In genomic region chr19:10289167-10289835, GRCh38 we compare ENCODE assay signal across 6 cellular contexts. TPM values are rescaled to one million over a fixed set of nuclear protein-coding genes. Genes with fewer than 3 reads are reported as not detected.
DNase-seq lines count a peak whose midpoint lies in the region; ATAC-seq and TF ChIP-seq lines count a peak whose summit lies in the region.

No MANE protein-coding gene starts in this region.

- no peak overlapping the region for H2BK5ac ChIP-seq in mesendoderm (ENCODE audit: low read length)

- peak overlapping the region in 1 of 2 donors; percentile 55 for H3K27ac Mint-ChIP-seq in activated naive CD4-positive, alpha-beta T cell treated with anti-CD3 and anti-CD28 coated beads, Interleukin-2, amount 50 U/mL, for 72 hours

- no peak overlapping the region for H4K8ac ChIP-seq in mesendoderm (ENCODE audit: low read depth, low read length)

- no peak overlapping the region for H3K4ac ChIP-seq in mesendoderm (ENCODE audit: low read depth, low read length)

- H3K79me2 ChIP-seq in mesendoderm (ENCODE audit: control insufficient read depth, insufficient read depth, low read length) = no peaks in the 10 kb centered on the region

- no peak overlapping the region for H3K23ac ChIP-seq in mesendoderm (ENCODE audit: low read length)

- peak overlapping the region; percentile 7 for H3K4me3 ChIP-seq in mesendoderm (ENCODE audit: low read length)

- in situ Hi-C loops in GM13976 (cut with MboI; ENCODE audit: low sequenced_read_pairs, unreplicated experiment) = no loop called here

- H2AK5ac ChIP-seq in mesendoderm (ENCODE audit: low read length) = no peak overlapping the region

- no peaks in the 10 kb centered on the region for H3K9me3 Mint-ChIP-seq in activated naive CD4-positive, alpha-beta T cell treated with anti-CD3 and anti-CD28 coated beads, Interleukin-2, amount 50 U/mL, for 72 hours

- peak overlapping the region; percentile 81 for H3K56ac ChIP-seq in mesendoderm (ENCODE audit: low read length)

- no peak overlapping the region for H3K9ac ChIP-seq in mesendoderm (ENCODE audit: low read length)

- peak; percentile 35 to 39 for ATAC-seq in activated naive CD4-positive, alpha-beta T cell treated with anti-CD3 and anti-CD28 coated beads, Interleukin-2, amount 50 U/mL, for 72 hours
- no peak for ATAC-seq in GM21390 (IDR thresholded peaks at IDR 0.05; ENCODE audit: unreplicated experiment)

- no peak overlapping the region for H3K27ac ChIP-seq in mesendoderm (ENCODE audit: low read depth, low read length)

- no CpG with 5 or more reads among the region's 50 CpGs for WGBS in mesendoderm (ENCODE audit: extremely low coverage, insufficient coverage, low lambda C conversion rate)

- H4K5ac ChIP-seq in mesendoderm (ENCODE audit: low read length) = no peak overlapping the region

- peaks cover 43% of the 10 kb centered on the region for H3K27me3 ChIP-seq in mesendoderm (ENCODE audit: insufficient read depth, low read length, poor library complexity)

- H2BK15ac ChIP-seq in mesendoderm (replicated peaks; ENCODE audit: low read depth) = no peak overlapping the region

- no peaks in the 10 kb centered on the region for H3K79me1 ChIP-seq in mesendoderm (ENCODE audit: low read length)

- DNase-seq in GM13976 (ENCODE audit: low spot score) (peak; percentile 72), NOMO-1 treated with dmso at 0.1 percent for 144 hours (lab: John Stamatoyannopoulos, UW; ENCODE audit: unreplicated experiment) (peak; percentile 25), mesendoderm (peak; percentile 58), mucosa of gallbladder (ENCODE audit: low spot score) (no peak)
- peak in 1 of 2 donors; percentile 69 for DNase-seq in activated naive CD4-positive, alpha-beta T cell treated with anti-CD3 and anti-CD28 coated beads, Interleukin-2, amount 50 U/mL, for 72 hours (ENCODE audit: low spot score in 2 of 2)

- no peak overlapping the region for H3K18ac ChIP-seq in mesendoderm (ENCODE audit: low read length)

- no peaks in the 10 kb centered on the region for H3K36me3 ChIP-seq in mesendoderm (ENCODE audit: control insufficient read depth, insufficient read depth, low read length)

- H3K36me3 Mint-ChIP-seq in activated naive CD4-positive, alpha-beta T cell treated with anti-CD3 and anti-CD28 coated beads, Interleukin-2, amount 50 U/mL, for 72 hours = peaks cover 10 to 20% of the 10 kb centered on the region in 2 donors

- no peak overlapping the region for H2BK120ac ChIP-seq in mesendoderm (ENCODE audit: low read depth, low read length)

- H3K4me1 ChIP-seq in mesendoderm (ENCODE audit: control insufficient read depth, low read depth, low read length) = peaks cover 5% of the 10 kb centered on the region

- peak overlapping the region; percentile 80 for H3K4me2 ChIP-seq in mesendoderm (ENCODE audit: low read length)

- no peak for TF ChIP-seq CTCF in GM13976 (IDR thresholded peaks at IDR 0.05; ENCODE audit: borderline replicate concordance, control extremely low read depth, extremely low read depth, insufficient read depth, missing control alignments)

RNA-seq across cellular contexts. Expression of gene ICAM5, which starts 0.5 kb away (rescaled TPM):
- 1 to 10 TPM in 1 of 2 donors, under 1 TPM in 1; 0.39 to 2.0 TPM for total RNA-seq in activated naive CD4-positive, alpha-beta T cell treated with anti-CD3 and anti-CD28 coated beads, Interleukin-2, amount 50 U/mL, for 72 hours
- polyA plus RNA-seq in mesendoderm (2013, experiment 1 of 2) = 0.15 TPM
- 0.15 TPM for polyA plus RNA-seq in mesendoderm (2013, experiment 2 of 2)
- 0.49 TPM for total RNA-seq in mucosa of gallbladder

RNA-seq across cellular contexts. Expression of gene ICAM4, which starts 2.5 kb away (rescaled TPM):
- total RNA-seq in activated naive CD4-positive, alpha-beta T cell treated with anti-CD3 and anti-CD28 coated beads, Interleukin-2, amount 50 U/mL, for 72 hours = under 1 TPM; 0.43 to 0.66 TPM
- polyA plus RNA-seq in mesendoderm (2013, experiment 1 of 2) = 0.46 TPM
- 0.36 TPM for polyA plus RNA-seq in mesendoderm (2013, experiment 2 of 2)
- total RNA-seq in mucosa of gallbladder = 0.72 TPM

RNA-seq across cellular contexts. Expression of gene ICAM1, which starts 18.4 kb away (rescaled TPM):
- 10 to 100 TPM; 15.7 to 33.1 TPM for total RNA-seq in activated naive CD4-positive, alpha-beta T cell treated with anti-CD3 and anti-CD28 coated beads, Interleukin-2, amount 50 U/mL, for 72 hours
- polyA plus RNA-seq in mesendoderm (2013, experiment 1 of 2) = 0.88 TPM
- 1.0 TPM for polyA plus RNA-seq in mesendoderm (2013, experiment 2 of 2)
- total RNA-seq in mucosa of gallbladder = 8.5 TPM

RNA-seq across cellular contexts. Expression of gene ZGLP1, which starts 20.3 kb away (rescaled TPM):
- 1 to 10 TPM; 2.2 to 3.7 TPM for total RNA-seq in activated naive CD4-positive, alpha-beta T cell treated with anti-CD3 and anti-CD28 coated beads, Interleukin-2, amount 50 U/mL, for 72 hours
- 3.0 TPM for polyA plus RNA-seq in mesendoderm (2013, experiment 1 of 2)
- polyA plus RNA-seq in mesendoderm (2013, experiment 2 of 2) = 2.3 TPM
- total RNA-seq in mucosa of gallbladder = 7.3 TPM

RNA-seq across cellular contexts. Expression of gene FDX2, which starts 26.5 kb away (rescaled TPM):
- total RNA-seq in activated naive CD4-positive, alpha-beta T cell treated with anti-CD3 and anti-CD28 coated beads, Interleukin-2, amount 50 U/mL, for 72 hours = 10 to 100 TPM in 1 of 2 donors, 1 to 10 TPM in 1; 8.1 to 16.7 TPM
- 21.9 TPM for polyA plus RNA-seq in mesendoderm (2013, experiment 1 of 2)
- polyA plus RNA-seq in mesendoderm (2013, experiment 2 of 2) = 20.5 TPM
- total RNA-seq in mucosa of gallbladder = 21.8 TPM
